In the genomic region with DNA sequence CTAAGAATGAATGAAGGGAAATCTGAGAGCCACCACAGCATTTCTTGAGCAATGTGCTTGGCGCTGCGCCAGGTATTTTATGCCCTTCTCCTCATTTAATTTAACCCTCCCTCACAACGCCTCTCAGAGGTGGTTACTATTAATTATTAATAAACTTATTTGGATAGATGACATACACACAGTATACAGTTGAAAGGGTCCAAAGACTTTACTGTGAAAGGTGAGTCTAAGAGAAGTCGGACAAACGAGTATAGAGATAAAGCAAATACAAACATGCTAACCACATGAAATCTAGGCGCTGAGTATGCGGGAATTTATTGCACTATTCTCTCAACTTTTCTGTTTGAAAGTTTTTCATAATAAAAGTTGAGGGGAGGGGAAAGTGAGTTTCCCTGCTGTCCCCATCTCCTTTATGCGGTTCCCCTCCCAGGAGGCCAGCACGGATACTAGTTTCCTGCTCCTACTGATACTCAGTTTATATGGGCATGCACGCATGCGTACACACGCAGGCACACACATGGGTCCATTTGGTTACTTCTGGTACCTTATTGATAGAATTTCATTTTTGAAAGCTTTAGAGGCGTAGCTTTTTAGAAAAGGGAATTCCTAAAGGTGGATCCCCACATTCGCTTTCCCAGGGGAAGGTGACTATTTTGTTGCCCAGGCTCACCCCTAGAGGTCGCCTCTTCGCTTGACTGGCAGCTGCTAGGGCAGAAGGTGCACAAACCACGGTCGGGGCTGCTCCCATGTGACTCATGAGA, we compare ENCODE assay signal across 8 cellular contexts. TPM values are rescaled to one million over a fixed set of nuclear protein-coding genes. Genes with fewer than 3 reads are reported as not detected.
DNase-seq lines count a peak whose midpoint lies in the region; ATAC-seq and TF ChIP-seq lines count a peak whose summit lies in the region.

No MANE protein-coding gene starts in this region.

- no peak overlapping the region for H3K4me3 ChIP-seq in OCI-LY7 (ENCODE audit: low read depth, low read length, poor library complexity, severe bottlenecking)
- peak overlapping the region in 3 of 4 donors; percentile 14 to 48 (median 16) for H3K4me3 ChIP-seq in esophagus squamous epithelium

- intact Hi-C loops in OCI-LY7 (cut with micrococcal nuclease; ENCODE audit: unreplicated experiment) = loop anchor here (1.0 to 10.0 kb wide), 2 partner anchors 69 to 171 kb away; no protein-coding TSS in a partner anchor
- intact Hi-C loops in esophagus squamous epithelium (cut with DNase I) = no loop called here
- intact Hi-C loops in natural killer cell (cut with micrococcal nuclease) = loop anchor here (1.0 kb wide), 1 partner anchor 69 kb away; no protein-coding TSS in a partner anchor

- no peaks in the 10 kb centered on the region for H3K9me3 Mint-ChIP-seq in activated T-cell treated with anti-CD3 and anti-CD28 coated beads, Interleukin-2, amount 50 U/mL, for 24 hours
- no peaks in the 10 kb centered on the region for H3K9me3 Mint-ChIP-seq in natural killer cell
- H3K9me3 Mint-ChIP-seq in stimulated activated naive B cell treated with anti-CD40 and anti-IgM and Interleukin-4, amounts not matched to agents 10 μg/mL and 1 μg/mL and 100 μg/mL, for 72 hours = no peaks in the 10 kb centered on the region

- WGBS in esophagus squamous epithelium, 2 donors = 16 to 24% methylated on average over 18 of the region's 18 CpGs

- H3K27me3 ChIP-seq in esophagus squamous epithelium = no peaks in the 10 kb centered on the region

- POLR2A ChIA-PET in OCI-LY7 (lab: Charles Lee) = no interaction called here

- peak; percentile 78 for DNase-seq in GM19240 (ENCODE audit: insufficient read length, low spot score)
- peak; percentile 78 for DNase-seq in OCI-LY7 (ENCODE audit: low spot score)
- peak; percentile 78 for DNase-seq in activated T-cell treated with anti-CD3 and anti-CD28 coated beads, Interleukin-2, amount 50 U/mL, for 24 hours
- DNase-seq in esophagus squamous epithelium (lab: John Stamatoyannopoulos, UW) = peak; percentile 5
- DNase-seq in natural killer cell = peak; percentile 63
- peak; percentile 61 for DNase-seq in stimulated activated naive B cell treated with anti-CD40 and anti-IgM and Interleukin-4, amounts not matched to agents 10 μg/mL and 1 μg/mL and 100 μg/mL, for 72 hours

- TF ChIP-seq CTCF in C4-2B (conservative IDR thresholded peaks at IDR 0.05) = peak; percentile 92
- TF ChIP-seq CTCF in OCI-LY7 (conservative IDR thresholded peaks at IDR 0.05; ENCODE audit: low read length) = peak; percentile 98
- TF ChIP-seq CTCF in esophagus squamous epithelium (IDR thresholded peaks at IDR 0.05) = peak; percentile 66 to 86 (median 75)
- TF ChIP-seq CTCF in natural killer cell (IDR thresholded peaks at IDR 0.05) = peak; percentile 94

- H4K20me1 ChIP-seq in OCI-LY7 (ENCODE audit: insufficient read depth, low read length) = no peaks in the 10 kb centered on the region

- BruUV-seq in OCI-LY7 (replicated peaks; lab: Mats Ljungman, UMichigan) = no TSS peak

- H3K36me3 ChIP-seq in OCI-LY7 (ENCODE audit: insufficient read depth, low read length) (no peaks in the 10 kb centered on the region), esophagus squamous epithelium (no peaks in the 10 kb centered on the region)

- H3K4me1 Mint-ChIP-seq in activated T-cell treated with anti-CD3 and anti-CD28 coated beads, Interleukin-2, amount 50 U/mL, for 24 hours (ENCODE audit: low read depth) = peaks cover 22% of the 10 kb centered on the region
- H3K4me1 Mint-ChIP-seq in natural killer cell = peaks cover 8 to 12% of the 10 kb centered on the region in 2 donors
- peaks cover 7 to 9% of the 10 kb centered on the region in 2 donors for H3K4me1 Mint-ChIP-seq in stimulated activated naive B cell treated with anti-CD40 and anti-IgM and Interleukin-4, amounts not matched to agents 10 μg/mL and 1 μg/mL and 100 μg/mL, for 72 hours

- CTCF ChIA-PET in OCI-LY7 (lab: Charles Lee; ENCODE audit: unreplicated experiment) = no interaction called here

- H3K27ac ChIP-seq in C4-2B (no peak overlapping the region), OCI-LY7 (ENCODE audit: low read depth, low read length, poor library complexity, severe bottlenecking) (no peak overlapping the region), esophagus squamous epithelium (no peak overlapping the region)

- peak overlapping the region; percentile 71; the same call in 1 of the 2 replicates for H2AFZ ChIP-seq in OCI-LY7 (ENCODE audit: low read length)

- H3K4me2 ChIP-seq in OCI-LY7 (ENCODE audit: low read length) = peak overlapping the region; percentile 42

- H3K36me3 Mint-ChIP-seq in activated T-cell treated with anti-CD3 and anti-CD28 coated beads, Interleukin-2, amount 50 U/mL, for 24 hours (ENCODE audit: low read depth) = no peaks in the 10 kb centered on the region
- no peaks in the 10 kb centered on the region for H3K36me3 Mint-ChIP-seq in natural killer cell
- no peaks in the 10 kb centered on the region for H3K36me3 Mint-ChIP-seq in stimulated activated naive B cell treated with anti-CD40 and anti-IgM and Interleukin-4, amounts not matched to agents 10 μg/mL and 1 μg/mL and 100 μg/mL, for 72 hours

- H3K9me2 ChIP-seq in OCI-LY7 (ENCODE audit: insufficient read depth, low read length) = no peaks in the 10 kb centered on the region

- peak overlapping the region; percentile 78 for H3K27ac Mint-ChIP-seq in activated T-cell treated with anti-CD3 and anti-CD28 coated beads, Interleukin-2, amount 50 U/mL, for 24 hours
- H3K27ac Mint-ChIP-seq in natural killer cell = peak overlapping the region in 1 of 2 donors; percentile 36
- peak overlapping the region; percentile 37 for H3K27ac Mint-ChIP-seq in stimulated activated naive B cell treated with anti-CD40 and anti-IgM and Interleukin-4, amounts not matched to agents 10 μg/mL and 1 μg/mL and 100 μg/mL, for 72 hours

- ATAC-seq in HG03558 (IDR thresholded peaks at IDR 0.05; ENCODE audit: extremely low read depth, unreplicated experiment) (peak; percentile 64), natural killer cell (peak; percentile 93 to 99 (median 98))
- ATAC-seq in stimulated activated naive B cell treated with anti-CD40 and anti-IgM and Interleukin-4, amounts not matched to agents 10 μg/mL and 1 μg/mL and 100 μg/mL, for 72 hours (replicated peaks) = peak; percentile 96

- peak overlapping the region; percentile 37 for H3K4me3 Mint-ChIP-seq in activated T-cell treated with anti-CD3 and anti-CD28 coated beads, Interleukin-2, amount 50 U/mL, for 24 hours
- peak overlapping the region; percentile 35 for H3K4me3 Mint-ChIP-seq in natural killer cell
- H3K4me3 Mint-ChIP-seq in stimulated activated naive B cell treated with anti-CD40 and anti-IgM and Interleukin-4, amounts not matched to agents 10 μg/mL and 1 μg/mL and 100 μg/mL, for 72 hours = peak overlapping the region; percentile 49 to 73

- no peaks in the 10 kb centered on the region for H3K9me3 ChIP-seq in OCI-LY7 (ENCODE audit: low read length)
- H3K9me3 ChIP-seq in esophagus squamous epithelium = no peaks in the 10 kb centered on the region

- no peaks in the 10 kb centered on the region for H3K27me3 Mint-ChIP-seq in activated T-cell treated with anti-CD3 and anti-CD28 coated beads, Interleukin-2, amount 50 U/mL, for 24 hours
- no peaks in the 10 kb centered on the region for H3K27me3 Mint-ChIP-seq in natural killer cell (ENCODE audit: low read depth in 2 of 2)
- H3K27me3 Mint-ChIP-seq in stimulated activated naive B cell treated with anti-CD40 and anti-IgM and Interleukin-4, amounts not matched to agents 10 μg/mL and 1 μg/mL and 100 μg/mL, for 72 hours = no peaks in the 10 kb centered on the region

- no peaks in the 10 kb centered on the region for H3K79me2 ChIP-seq in OCI-LY7 (ENCODE audit: insufficient read depth, low read depth, low read length)

- H3K4me1 ChIP-seq in OCI-LY7 (ENCODE audit: insufficient read depth, low read length, poor library complexity, severe bottlenecking) (peaks cover 5% of the 10 kb centered on the region), esophagus squamous epithelium (peaks cover 0 to 21% (median 10%) of the 10 kb centered on the region in 3 donors)

- TF ChIP-seq POLR2A in esophagus squamous epithelium (IDR thresholded peaks at IDR 0.05) = no peak

RNA-seq across cellular contexts. Expression of gene KCTD6, which starts 28.5 kb away (rescaled TPM):
- 12.6 and 17.1 TPM in 2 replicates for total RNA-seq in OCI-LY7 (2014; rRNA removed; shearing (Covaris generic))
- 16.4 and 16.6 TPM in 2 replicates for total RNA-seq in OCI-LY7 (2022)
- 10 to 100 TPM in 3 of 4 donors, 1 to 10 TPM in 1; 8.3 to 24.6 (median 16.2) TPM for total RNA-seq in esophagus squamous epithelium
- 10 to 100 TPM in 1 of 3 donors, 1 to 10 TPM in 2; 4.5 to 12.9 (median 7.5) TPM for total RNA-seq in natural killer cell

RNA-seq across cellular contexts. Expression of gene PDHB, which starts 29.7 kb away (rescaled TPM):
- 60.8 and 76.8 TPM in 2 replicates for total RNA-seq in OCI-LY7 (2014; rRNA removed; shearing (Covaris generic))
- total RNA-seq in OCI-LY7 (2022) (82.4 and 86.6 TPM in 2 replicates), esophagus squamous epithelium (100 to 1,000 TPM in 1 of 4 donors, 10 to 100 TPM in 3; 52.6 to 104 (median 83.0) TPM), natural killer cell (10 to 100 TPM; 33.7 to 52.4 (median 39.9) TPM)

Comparison
In these comparisons a context has a peak if more than half of its experiments do, and no peak if none do; other contexts are left out.
1. DNase-seq: peak in every context shown above with its lines; median percentile 78 in GM19240; 78 in OCI-LY7; 78 in activated T-cell treated with anti-CD3 and anti-CD28 coated beads, Interleukin-2, amount 50 U/mL, for 24 hours; 63 in natural killer cell; 61 in stimulated activated naive B cell treated with anti-CD40 and anti-IgM and Interleukin-4, amounts not matched to agents 10 μg/mL and 1 μg/mL and 100 μg/mL, for 72 hours; 5 in esophagus squamous epithelium.